ENCODE assay signal across 1 cellular context in genomic region chr1:27830621-27831424, GRCh38.
TF ChIP-seq lines count a peak whose summit lies in the region.

PPP1R8 (plus strand) TSS chr1:27830782; CDS start chr1:27830836, 54 bp downstream.

TF ChIP-seq in HepG2, 621 proteins besides CTCF, POLR2A, EP300 and RAD21 (continued from another document and continues in another):
- TF ChIP-seq POGK (CRISPR knock-in tag; conservative IDR thresholded peaks at IDR 0.05) = peak; percentile 64
- TF ChIP-seq MIER2 (CRISPR knock-in tag; IDR thresholded peaks at IDR 0.05) = 0 out of 2 replicates have a peak, but pooled peaks have one; percentile 40
- peak; percentile 86 for TF ChIP-seq ZFX (CRISPR knock-in tag; IDR thresholded peaks at IDR 0.05; ENCODE audit: low read depth)
- TF ChIP-seq SRY (CRISPR knock-in tag; IDR thresholded peaks at IDR 0.05) = 0 out of 2 replicates have a peak, but pooled peaks have one; percentile 35
- TF ChIP-seq ELF4 (CRISPR knock-in tag; IDR thresholded peaks at IDR 0.05; ENCODE audit: borderline replicate concordance) = no peak
- 0 out of 2 replicates have a peak, but pooled peaks have one; percentile 21 for TF ChIP-seq RARA (CRISPR knock-in tag; IDR thresholded peaks at IDR 0.05)
- TF ChIP-seq ZNF792 (CRISPR knock-in tag; IDR thresholded peaks at IDR 0.05) = peak; percentile 52; the same call in 1 of the 2 replicates
- TF ChIP-seq ZNF335 (CRISPR knock-in tag; IDR thresholded peaks at IDR 0.05) = peak; percentile 36; the same call in 1 of the 2 replicates
- TF ChIP-seq CCDC6 (CRISPR knock-in tag; IDR thresholded peaks at IDR 0.05) = peak; percentile 87
- no peak for TF ChIP-seq ARHGAP35 (CRISPR knock-in tag; IDR thresholded peaks at IDR 0.05; ENCODE audit: borderline replicate concordance)
- TF ChIP-seq SIN3B (IDR thresholded peaks at IDR 0.05; ENCODE audit: low read length) = peak; percentile 65; the same call in 1 of the 2 replicates
- TF ChIP-seq SOX13 (IDR thresholded peaks at IDR 0.05) = no peak
- peak; percentile 24 to 67; a peak in 2 of 4 replicates for TF ChIP-seq SOX13 (CRISPR knock-in tag; conservative IDR thresholded peaks at IDR 0.05 in 1 of 2, IDR thresholded peaks at IDR 0.05 in 1 of 2)
- peak; percentile 97 for TF ChIP-seq DRAP1 (CRISPR knock-in tag; IDR thresholded peaks at IDR 0.05)
- TF ChIP-seq SRSF9 (IDR thresholded peaks at IDR 0.05; ENCODE audit: borderline replicate concordance, insufficient read depth, low read depth, low read length, poor library complexity, severe bottlenecking) = no peak
- no peak for TF ChIP-seq SAFB2 (CRISPR knock-in tag; IDR thresholded peaks at IDR 0.05; ENCODE audit: borderline replicate concordance, low read depth)
- TF ChIP-seq MTF1 (CRISPR knock-in tag; IDR thresholded peaks at IDR 0.05) = peak; percentile 60; the same call in 1 of the 2 replicates
- TF ChIP-seq CBFB (CRISPR knock-in tag; IDR thresholded peaks at IDR 0.05) = peak; percentile 72; the same call in 1 of the 2 replicates
- no peak for TF ChIP-seq ZNF253 (CRISPR knock-in tag; IDR thresholded peaks at IDR 0.05; ENCODE audit: borderline replicate concordance)
- TF ChIP-seq, protein P1, sequence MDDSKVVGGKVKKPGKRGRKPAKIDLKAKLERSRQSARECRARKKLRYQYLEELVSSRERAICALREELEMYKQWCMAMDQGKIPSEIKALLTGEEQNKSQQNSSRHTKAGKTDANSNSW (CRISPR knock-in tag; IDR thresholded peaks at IDR 0.05; ENCODE audit: borderline replicate concordance) = no peak
- peak; percentile 30 for TF ChIP-seq HDAC2 (CRISPR knock-in tag; IDR thresholded peaks at IDR 0.05)
- no peak for TF ChIP-seq ZNF780A (CRISPR knock-in tag; IDR thresholded peaks at IDR 0.05)
- TF ChIP-seq WIZ (CRISPR knock-in tag; IDR thresholded peaks at IDR 0.05) = no peak
- TF ChIP-seq ZNF33A (CRISPR knock-in tag; IDR thresholded peaks at IDR 0.05; ENCODE audit: borderline replicate concordance) = 0 out of 2 replicates have a peak, but pooled peaks have one; percentile 26
- no peak for TF ChIP-seq CEBPZ (IDR thresholded peaks at IDR 0.05; ENCODE audit: low read length)
- TF ChIP-seq KAT2B (IDR thresholded peaks at IDR 0.05; ENCODE audit: borderline replicate concordance, low read depth, low read length) = no peak
- TF ChIP-seq ZFP82 (CRISPR knock-in tag; IDR thresholded peaks at IDR 0.05; ENCODE audit: borderline replicate concordance) = peak; percentile 85; the same call in 1 of the 2 replicates
- TF ChIP-seq TCF7 (IDR thresholded peaks at IDR 0.05; ENCODE audit: low read depth) = no peak
- no peak for TF ChIP-seq ZNF17 (CRISPR knock-in tag; IDR thresholded peaks at IDR 0.05)
- no peak for TF ChIP-seq ZNF343 (CRISPR knock-in tag; IDR thresholded peaks at IDR 0.05)
- no peak for TF ChIP-seq NFIB (CRISPR knock-in tag; IDR thresholded peaks at IDR 0.05; ENCODE audit: borderline replicate concordance)
- TF ChIP-seq, protein P2, sequence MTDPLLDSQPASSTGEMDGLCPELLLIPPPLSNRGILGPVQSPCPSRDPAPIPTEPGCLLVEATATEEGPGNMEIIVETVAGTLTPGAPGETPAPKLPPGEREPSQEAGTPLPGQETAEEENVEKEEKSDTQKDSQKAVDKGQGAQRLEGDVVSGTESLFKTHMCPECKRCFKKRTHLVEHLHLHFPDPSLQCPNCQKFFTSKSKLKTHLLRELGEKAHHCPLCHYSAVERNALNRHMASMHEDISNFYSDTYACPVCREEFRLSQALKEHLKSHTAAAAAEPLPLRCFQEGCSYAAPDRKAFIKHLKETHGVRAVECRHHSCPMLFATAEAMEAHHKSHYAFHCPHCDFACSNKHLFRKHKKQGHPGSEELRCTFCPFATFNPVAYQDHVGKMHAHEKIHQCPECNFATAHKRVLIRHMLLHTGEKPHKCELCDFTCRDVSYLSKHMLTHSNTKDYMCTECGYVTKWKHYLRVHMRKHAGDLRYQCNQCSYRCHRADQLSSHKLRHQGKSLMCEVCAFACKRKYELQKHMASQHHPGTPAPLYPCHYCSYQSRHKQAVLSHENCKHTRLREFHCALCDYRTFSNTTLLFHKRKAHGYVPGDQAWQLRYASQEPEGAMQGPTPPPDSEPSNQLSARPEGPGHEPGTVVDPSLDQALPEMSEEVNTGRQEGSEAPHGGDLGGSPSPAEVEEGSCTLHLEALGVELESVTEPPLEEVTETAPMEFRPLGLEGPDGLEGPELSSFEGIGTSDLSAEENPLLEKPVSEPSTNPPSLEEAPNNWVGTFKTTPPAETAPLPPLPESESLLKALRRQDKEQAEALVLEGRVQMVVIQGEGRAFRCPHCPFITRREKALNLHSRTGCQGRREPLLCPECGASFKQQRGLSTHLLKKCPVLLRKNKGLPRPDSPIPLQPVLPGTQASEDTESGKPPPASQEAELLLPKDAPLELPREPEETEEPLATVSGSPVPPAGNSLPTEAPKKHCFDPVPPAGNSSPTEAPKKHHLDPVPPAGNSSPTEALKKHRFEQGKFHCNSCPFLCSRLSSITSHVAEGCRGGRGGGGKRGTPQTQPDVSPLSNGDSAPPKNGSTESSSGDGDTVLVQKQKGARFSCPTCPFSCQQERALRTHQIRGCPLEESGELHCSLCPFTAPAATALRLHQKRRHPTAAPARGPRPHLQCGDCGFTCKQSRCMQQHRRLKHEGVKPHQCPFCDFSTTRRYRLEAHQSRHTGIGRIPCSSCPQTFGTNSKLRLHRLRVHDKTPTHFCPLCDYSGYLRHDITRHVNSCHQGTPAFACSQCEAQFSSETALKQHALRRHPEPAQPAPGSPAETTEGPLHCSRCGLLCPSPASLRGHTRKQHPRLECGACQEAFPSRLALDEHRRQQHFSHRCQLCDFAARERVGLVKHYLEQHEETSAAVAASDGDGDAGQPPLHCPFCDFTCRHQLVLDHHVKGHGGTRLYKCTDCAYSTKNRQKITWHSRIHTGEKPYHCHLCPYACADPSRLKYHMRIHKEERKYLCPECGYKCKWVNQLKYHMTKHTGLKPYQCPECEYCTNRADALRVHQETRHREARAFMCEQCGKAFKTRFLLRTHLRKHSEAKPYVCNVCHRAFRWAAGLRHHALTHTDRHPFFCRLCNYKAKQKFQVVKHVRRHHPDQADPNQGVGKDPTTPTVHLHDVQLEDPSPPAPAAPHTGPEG (CRISPR knock-in tag; IDR thresholded peaks at IDR 0.05) = 0 out of 2 replicates have a peak, but pooled peaks have one; percentile 32
- TF ChIP-seq ZNF367 (CRISPR knock-in tag; IDR thresholded peaks at IDR 0.05; ENCODE audit: borderline replicate concordance) = no peak
- peak; percentile 91 for TF ChIP-seq RBFOX2 (IDR thresholded peaks at IDR 0.05; ENCODE audit: low read depth, low read length)
- no peak for TF ChIP-seq MLLT10 (CRISPR knock-in tag; IDR thresholded peaks at IDR 0.05)
- TF ChIP-seq SMAD3 (CRISPR knock-in tag; IDR thresholded peaks at IDR 0.05) = peak; percentile 81; the same call in 1 of the 2 replicates
- TF ChIP-seq ZNF615 (CRISPR knock-in tag; IDR thresholded peaks at IDR 0.05; ENCODE audit: borderline replicate concordance) = no peak; the same call in 1 of the 2 replicates
- TF ChIP-seq, protein P3, sequence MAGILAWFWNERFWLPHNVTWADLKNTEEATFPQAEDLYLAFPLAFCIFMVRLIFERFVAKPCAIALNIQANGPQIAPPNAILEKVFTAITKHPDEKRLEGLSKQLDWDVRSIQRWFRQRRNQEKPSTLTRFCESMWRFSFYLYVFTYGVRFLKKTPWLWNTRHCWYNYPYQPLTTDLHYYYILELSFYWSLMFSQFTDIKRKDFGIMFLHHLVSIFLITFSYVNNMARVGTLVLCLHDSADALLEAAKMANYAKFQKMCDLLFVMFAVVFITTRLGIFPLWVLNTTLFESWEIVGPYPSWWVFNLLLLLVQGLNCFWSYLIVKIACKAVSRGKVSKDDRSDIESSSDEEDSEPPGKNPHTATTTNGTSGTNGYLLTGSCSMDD (CRISPR knock-in tag; IDR thresholded peaks at IDR 0.05) = no peak
- no peak; the same call in 1 of the 2 replicates for TF ChIP-seq FOXJ3 (CRISPR knock-in tag; IDR thresholded peaks at IDR 0.05; ENCODE audit: borderline replicate concordance)
- TF ChIP-seq NFE2L2 (IDR thresholded peaks at IDR 0.05; ENCODE audit: low read length) = no peak
- TF ChIP-seq ZNF7 (CRISPR knock-in tag; IDR thresholded peaks at IDR 0.05) = no peak
- peak; percentile 43; the same call in 1 of the 2 replicates for TF ChIP-seq ZFP1 (CRISPR knock-in tag; IDR thresholded peaks at IDR 0.05)
- TF ChIP-seq NFKBIZ (CRISPR knock-in tag; IDR thresholded peaks at IDR 0.05) = no peak
- TF ChIP-seq, protein P4, sequence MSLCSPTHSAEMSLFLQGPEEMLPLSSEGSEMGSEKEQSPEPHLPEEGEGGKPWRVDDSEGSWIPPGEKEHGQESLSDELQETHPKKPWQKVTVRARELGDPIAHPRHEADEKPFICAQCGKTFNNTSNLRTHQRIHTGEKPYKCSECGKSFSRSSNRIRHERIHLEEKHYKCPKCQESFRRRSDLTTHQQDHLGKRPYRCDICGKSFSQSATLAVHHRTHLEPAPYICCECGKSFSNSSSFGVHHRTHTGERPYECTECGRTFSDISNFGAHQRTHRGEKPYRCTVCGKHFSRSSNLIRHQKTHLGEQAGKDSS (CRISPR knock-in tag; IDR thresholded peaks at IDR 0.05; ENCODE audit: borderline replicate concordance, low read depth) = no peak
- TF ChIP-seq, protein P5, sequence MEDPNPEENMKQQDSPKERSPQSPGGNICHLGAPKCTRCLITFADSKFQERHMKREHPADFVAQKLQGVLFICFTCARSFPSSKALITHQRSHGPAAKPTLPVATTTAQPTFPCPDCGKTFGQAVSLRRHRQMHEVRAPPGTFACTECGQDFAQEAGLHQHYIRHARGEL (CRISPR knock-in tag; IDR thresholded peaks at IDR 0.05) = no peak
- no peak for TF ChIP-seq ZNF629 (CRISPR knock-in tag; conservative IDR thresholded peaks at IDR 0.05)
- TF ChIP-seq NFKB2 (CRISPR knock-in tag; IDR thresholded peaks at IDR 0.05; ENCODE audit: borderline replicate concordance) = peak; percentile 61; the same call in 1 of the 2 replicates
- TF ChIP-seq MAFF (IDR thresholded peaks at IDR 0.05; ENCODE audit: low read depth, low read length) = no peak
- peak; percentile 85 for TF ChIP-seq PHF20 (CRISPR knock-in tag; IDR thresholded peaks at IDR 0.05)
